Comparison of ENCODE assay signal across 8 cellular contexts in genomic region chr7:44145419-44145968, GRCh38. TPM values are rescaled to one million over a fixed set of nuclear protein-coding genes. Genes with fewer than 3 reads are reported as not detected.
DNase-seq lines count a peak whose midpoint lies in the region; ATAC-seq, FAIRE-seq and TF ChIP-seq lines count a peak whose summit lies in the region.

No MANE protein-coding gene starts in this region.

- H2BK15ac ChIP-seq in mesendoderm (replicated peaks; ENCODE audit: low read depth) = no peak overlapping the region

- no peaks in the 10 kb centered on the region for H3K9me3 Mint-ChIP-seq in WTC11

- no peak for FAIRE-seq in RCC 7860 (lab: Jason Lieb, UNC)

- H3K27me3 Mint-ChIP-seq in WTC11 (ENCODE audit: low read depth) = peaks cover 41% of the 10 kb centered on the region

- no peaks in the 10 kb centered on the region for H3K27me3 ChIP-seq in mesendoderm (ENCODE audit: insufficient read depth, low read length, poor library complexity)

- ATAC-seq in WTC11 (peak; percentile 7), GM19395 (IDR thresholded peaks at IDR 0.05; ENCODE audit: unreplicated experiment) (no peak)

- H3K4me2 ChIP-seq in mesendoderm (ENCODE audit: low read length) = peak overlapping the region; percentile 60

- no peak overlapping the region for H2BK5ac ChIP-seq in mesendoderm (ENCODE audit: low read length)

- no peak overlapping the region for H4K5ac ChIP-seq in mesendoderm (ENCODE audit: low read length)

- H3K36me3 ChIP-seq in mesendoderm (ENCODE audit: control insufficient read depth, insufficient read depth, low read length) = no peaks in the 10 kb centered on the region

- TF ChIP-seq CTCF in WTC11 (IDR thresholded peaks at IDR 0.05) (no peak), cardiac fibroblast (IDR thresholded peaks at IDR 0.05; ENCODE audit: low read depth, low read length) (no peak)

- peak overlapping the region; percentile 80 for H3K56ac ChIP-seq in mesendoderm (ENCODE audit: low read length)

- no peak overlapping the region for H3K27ac ChIP-seq in mesendoderm (ENCODE audit: low read depth, low read length)

- H3K79me2 ChIP-seq in mesendoderm (ENCODE audit: control insufficient read depth, insufficient read depth, low read length) = no peaks in the 10 kb centered on the region

- no peak overlapping the region for H4K8ac ChIP-seq in mesendoderm (ENCODE audit: low read depth, low read length)

- no peaks in the 10 kb centered on the region for H3K36me3 Mint-ChIP-seq in WTC11

- H3K4me1 Mint-ChIP-seq in WTC11 = peaks cover 21% of the 10 kb centered on the region

- DNase-seq in WTC11 (ENCODE audit: low spot score) (peak; percentile 65), cardiac fibroblast (ENCODE audit: low read depth in 2 of 2) (no peak), mesendoderm (peak; percentile 48), KG1 (lab: John Stamatoyannopoulos, UW) (no peak), SHP77 (lab: John Stamatoyannopoulos, UW) (no peak), RCC 7860 (ENCODE audit: low spot score) (no peak)
- DNase-seq in stimulated activated CD8-positive, alpha-beta memory T cell treated with anti-CD3 and anti-CD28 coated beads, Interleukin-15, amount 100 ng/mL, for 4 hours (ENCODE audit: low read depth in 2 of 2) = peak; percentile 46 to 47

- no peak overlapping the region for H2AK5ac ChIP-seq in mesendoderm (ENCODE audit: low read length)

- H3K9ac ChIP-seq in mesendoderm (ENCODE audit: low read length) = peak overlapping the region; percentile 34

- H3K4me3 ChIP-seq in cardiac fibroblast (replicated peaks in 1 of 2; ENCODE audit: low read depth in 2 of 2, low read length in 2 of 2) = peak overlapping the region; percentile 38 to 45
- H3K4me3 ChIP-seq in mesendoderm (ENCODE audit: low read length) = peak overlapping the region; percentile 9

- peak overlapping the region; percentile 77 for H3K4me3 Mint-ChIP-seq in WTC11

- H3K23ac ChIP-seq in mesendoderm (ENCODE audit: low read length) = no peak overlapping the region

- no peak overlapping the region for H2BK120ac ChIP-seq in mesendoderm (ENCODE audit: low read depth, low read length)

- POLR2A ChIA-PET in WTC11 (lab: Charles Lee) = no interaction called here

- no peaks in the 10 kb centered on the region for H3K79me1 ChIP-seq in mesendoderm (ENCODE audit: low read length)

- no peak overlapping the region for H3K27ac Mint-ChIP-seq in WTC11

- H3K4me1 ChIP-seq in mesendoderm (ENCODE audit: control insufficient read depth, low read depth, low read length) = peaks cover 7% of the 10 kb centered on the region

- CTCF ChIA-PET in WTC11 (lab: Charles Lee) = interaction anchor here (1.1 to 1.3 kb wide), 3 partner anchors 8 to 51 kb away, joined by 3 to 4 read pairs (median 3); no protein-coding TSS in a partner anchor

- H3K18ac ChIP-seq in mesendoderm (ENCODE audit: low read length) = no peak overlapping the region

- WGBS in mesendoderm (ENCODE audit: extremely low coverage, insufficient coverage, low lambda C conversion rate) = no CpG with 5 or more reads among the region's 57 CpGs

- H3K4ac ChIP-seq in mesendoderm (ENCODE audit: low read depth, low read length) = no peak overlapping the region

TF ChIP-seq in WTC11, 78 proteins besides CTCF, POLR2A, EP300 and RAD21 (continues in another document):
- TF ChIP-seq E2F1 (CRISPR knock-in tag; IDR thresholded peaks at IDR 0.05) (peak; percentile 99), NFATC4 (CRISPR knock-in tag; IDR thresholded peaks at IDR 0.05) (no peak), TCF7 (CRISPR knock-in tag; IDR thresholded peaks at IDR 0.05; ENCODE audit: low read depth) (peak; percentile 99), ARID4B (CRISPR knock-in tag; IDR thresholded peaks at IDR 0.05; ENCODE audit: borderline replicate concordance) (peak; percentile 99), ATF2 (CRISPR knock-in tag; IDR thresholded peaks at IDR 0.05; ENCODE audit: borderline replicate concordance, low read depth) (peak; percentile 97), SMAD4 (CRISPR knock-in tag; IDR thresholded peaks at IDR 0.05) (peak; percentile 97), KAT7 (CRISPR knock-in tag; IDR thresholded peaks at IDR 0.05; ENCODE audit: borderline replicate concordance) (peak; percentile 99), ERG (CRISPR knock-in tag; IDR thresholded peaks at IDR 0.05) (no peak), FOXJ3 (CRISPR knock-in tag; IDR thresholded peaks at IDR 0.05; ENCODE audit: borderline replicate concordance) (peak; percentile 89), ZMAT4 (CRISPR knock-in tag; IDR thresholded peaks at IDR 0.05) (no peak), SP1 (CRISPR knock-in tag; conservative IDR thresholded peaks at IDR 0.05) (peak; percentile 87), EMX1 (CRISPR knock-in tag; IDR thresholded peaks at IDR 0.05) (no peak), GRHL2 (CRISPR knock-in tag; IDR thresholded peaks at IDR 0.05; ENCODE audit: insufficient replicate concordance, severe bottlenecking) (no peak)

RNA-seq across cellular contexts. Expression of gene MYL7, which starts 4.4 kb away (rescaled TPM):
- total RNA-seq in WTC11 (2021) = 0.39 to 1.6 TPM (median 0.90 TPM) in 3 replicates
- 75.9 TPM for polyA plus RNA-seq in mesendoderm (2013, experiment 1 of 2)
- polyA plus RNA-seq in mesendoderm (2013, experiment 2 of 2) = 75.4 TPM

RNA-seq across cellular contexts. Expression of gene POLD2, which starts 22.1 kb away (rescaled TPM):
- total RNA-seq in WTC11 (2021) = 140 to 154 TPM (median 146 TPM) in 3 replicates
- polyA plus RNA-seq in mesendoderm (2013, experiment 1 of 2) = 123 TPM
- 124 TPM for polyA plus RNA-seq in mesendoderm (2013, experiment 2 of 2)

RNA-seq across cellular contexts. Expression of gene AEBP1, which starts 41.3 kb away (rescaled TPM):
- 50.8 to 55.5 TPM (median 52.4 TPM) in 3 replicates for total RNA-seq in WTC11 (2021)
- 19.7 TPM for polyA plus RNA-seq in mesendoderm (2013, experiment 1 of 2)
- polyA plus RNA-seq in mesendoderm (2013, experiment 2 of 2) = 20.4 TPM

RNA-seq across cellular contexts. Expression of gene GCK, which starts 43.7 kb away (rescaled TPM):
- total RNA-seq in WTC11 (2021) = 3.3 to 5.1 TPM (median 4.5 TPM) in 3 replicates
- polyA plus RNA-seq in mesendoderm (2013, experiment 1 of 2) = 3.5 TPM
- polyA plus RNA-seq in mesendoderm (2013, experiment 2 of 2) = 3.7 TPM

RNA-seq across cellular contexts. Expression of gene YKT6, which starts 55.3 kb away (rescaled TPM):
- 82.2 to 102 TPM (median 83.7 TPM) in 3 replicates for total RNA-seq in WTC11 (2021)
- 85.8 TPM for polyA plus RNA-seq in mesendoderm (2013, experiment 1 of 2)
- 88.1 TPM for polyA plus RNA-seq in mesendoderm (2013, experiment 2 of 2)

Comparison
In these comparisons a context has a peak if more than half of its experiments do, and no peak if none do; other contexts are left out.
1. DNase-seq: peak in WTC11 (single experiment), mesendoderm (single experiment) and stimulated activated CD8-positive, alpha-beta memory T cell treated with anti-CD3 and anti-CD28 coated beads, Interleukin-15, amount 100 ng/mL, for 4 hours (2 of 2); none in cardiac fibroblast (0 of 2), KG1 (single experiment), SHP77 (0 of 2) and RCC 7860 (single experiment).